In genomic region chr10:86857097-86857825, GRCh38 we compare ENCODE assay signal across 17 cellular contexts.
A peak's percentile ranks its signal among the peaks of the same experiment; 100 is the strongest.
DNase-seq lines count a peak whose midpoint lies in the region; ATAC-seq and TF ChIP-seq lines count a peak whose summit lies in the region.
"Had no signal": no experiment of that assay in that cellular context is flagged by ENCODE, and none has a peak within 500 bp of the region (broad histone marks: within the 10 kb centered on the region; RNA-seq: fewer than 3 reads in every experiment).

No MANE protein-coding gene starts in this region.

- H3K27me3 ChIP-seq in IMR-90 (ENCODE audit: control insufficient read depth, insufficient read depth, low read length), result no peaks in the 10 kb centered on the region
- H3K27me3 ChIP-seq in kidney epithelial cell (ENCODE audit: control insufficient read depth, insufficient read depth, low read length), result no peaks in the 10 kb centered on the region
- no peaks in the 10 kb centered on the region for H3K27me3 ChIP-seq in right cardiac atrium (ENCODE audit: control insufficient read depth, insufficient read depth)
- H3K27me3 ChIP-seq: BE2C, pancreas had no signal

- peak overlapping the region; percentile 74 for H2BK5ac ChIP-seq in IMR-90 (ENCODE audit: low read depth, low read length, poor library complexity, severe bottlenecking)

- H3K36me3 Mint-ChIP-seq in naive thymus-derived CD8-positive, alpha-beta T cell, result peaks cover 3 to 7% (median 5%) of the 10 kb centered on the region in 3 donors

- peak overlapping the region; percentile 83 for H3K14ac ChIP-seq in IMR-90 (replicated peaks; ENCODE audit: low read depth, low read length)

- no TSS peak for BruUV-seq in IMR-90 (replicated peaks; lab: Mats Ljungman, UMichigan)

- peak overlapping the region; percentile 47 for H2AFZ ChIP-seq in IMR-90 (replicated peaks; ENCODE audit: low read length, poor library complexity)

- H3K9me3 Mint-ChIP-seq in naive thymus-derived CD8-positive, alpha-beta T cell, result peaks cover 0 to 21% (median 6%) of the 10 kb centered on the region in 9 donors

- TF ChIP-seq CTCF in IMR-90 (conservative IDR thresholded peaks at IDR 0.05; ENCODE audit: low read depth, low read length), result no peak
- TF ChIP-seq CTCF in cardiac fibroblast (IDR thresholded peaks at IDR 0.05; ENCODE audit: low read depth, low read length), result no peak
- no peak for TF ChIP-seq CTCF in kidney epithelial cell (IDR thresholded peaks at IDR 0.05; ENCODE audit: insufficient read depth, low read length, poor library complexity, severe bottlenecking)

- H2BK15ac ChIP-seq in IMR-90 (ENCODE audit: low read depth, low read length), result no peak overlapping the region; the same call in 1 of the 3 replicates

- 0% methylated on average over 1 of the region's 4 CpGs; no CpG with 5 or more reads in 1 of the 2 experiments for WGBS in IMR-90 (ENCODE audit: extremely low coverage in 2 of 2, insufficient read length in 1 of 2), 2 experiments
- 54% methylated on average over 4 of the region's 4 CpGs for WGBS in right cardiac atrium

- H3K9ac ChIP-seq in IMR-90 (ENCODE audit: low read depth, low read length), result no peak overlapping the region

- H3K56ac ChIP-seq in IMR-90 (ENCODE audit: extremely low read depth, insufficient read depth, low read length), result peak overlapping the region; percentile 17; the same call in 1 of the 2 replicates

- CTCF ChIA-PET in IMR-90 (lab: Yijun Ruan, JAX), result interaction anchor here (0.6 kb wide), 1 partner anchor 170 kb away, joined by 5 read pairs; no protein-coding TSS in a partner anchor

- H3K79me1 ChIP-seq in IMR-90 (ENCODE audit: low read depth in 1 of 2, low read length in 2 of 2), result peaks cover 8 to 22% of the 10 kb centered on the region in 2 experiments

- peak overlapping the region; percentile 83 for H2AK9ac ChIP-seq in IMR-90 (replicated peaks; ENCODE audit: low read depth, low read length, poor library complexity)

- TF ChIP-seq POLR2A in IMR-90 (IDR thresholded peaks at IDR 0.05; ENCODE audit: low read depth, low read length), result no peak

- peaks cover 3% of the 10 kb centered on the region; the same call in 1 of the 2 replicates for H4K20me1 ChIP-seq in IMR-90 (ENCODE audit: insufficient read depth, low read length)

- peak overlapping the region; percentile 71 for H2AK5ac ChIP-seq in IMR-90 (ENCODE audit: low read depth, low read length)

- peaks cover 2% of the 10 kb centered on the region; the same call in 1 of the 2 replicates for H3K4me1 ChIP-seq in IMR-90 (ENCODE audit: control insufficient read depth, insufficient read depth, low read length)
- H3K4me1 ChIP-seq in right cardiac atrium (ENCODE audit: control insufficient read depth, insufficient read depth, low read length), result peaks cover 2% of the 10 kb centered on the region
- H3K4me1 ChIP-seq: BE2C had no signal

- H3K4me3 ChIP-seq in IMR-90 (ENCODE audit: insufficient read depth, low read depth, low read length), result no peak overlapping the region
- no peak overlapping the region for H3K4me3 ChIP-seq in cardiac fibroblast (replicated peaks in 1 of 2; ENCODE audit: low read depth in 2 of 2, low read length in 2 of 2)
- H3K4me3 ChIP-seq in kidney epithelial cell (ENCODE audit: low read depth, low read length), result no peak overlapping the region
- no peak overlapping the region for H3K4me3 ChIP-seq in right cardiac atrium (ENCODE audit: low read length)
- H3K4me3 ChIP-seq: lung, pancreas had no signal

- no peaks in the 10 kb centered on the region for H3K36me3 ChIP-seq in IMR-90 (ENCODE audit: control insufficient read depth, insufficient read depth, low read length)
- no peaks in the 10 kb centered on the region for H3K36me3 ChIP-seq in kidney epithelial cell (ENCODE audit: control insufficient read depth, insufficient read depth, low read length)
- H3K36me3 ChIP-seq: BE2C, pancreas had no signal

- H3K27me3 Mint-ChIP-seq in naive thymus-derived CD8-positive, alpha-beta T cell, result no peaks in the 10 kb centered on the region
- H3K27me3 Mint-ChIP-seq: activated CD8-positive, alpha-beta memory T cell treated with anti-CD3 and anti-CD28 coated beads, Interleukin-2, amount 10 ng/mL, durations not matched to agents 7 days and 5 days had no signal

- peak overlapping the region; percentile 33; the same call in 1 of the 2 replicates for H3K4me2 ChIP-seq in IMR-90 (ENCODE audit: low read depth, low read length)

- H4K8ac ChIP-seq in IMR-90 (ENCODE audit: low read depth in 2 of 2, low read length in 2 of 2), result peak overlapping the region in 1 of 2 experiments; percentile 54; a peak in 2 of 4 replicates

- intact Hi-C loops in IMR-90 (cut with micrococcal nuclease) (no loop called here), right cardiac atrium (cut with DNase I) (no loop called here)

- H3K27ac ChIP-seq in IMR-90 (ENCODE audit: insufficient read depth, low read length) (peak overlapping the region; percentile 21; the same call in 1 of the 2 replicates), right cardiac atrium (ENCODE audit: low read length) (no peak overlapping the region)
- H3K27ac ChIP-seq: pancreas had no signal

- in situ Hi-C loops in IMR-90 (cut with MboI; ENCODE audit: low sequenced_read_pairs), result no loop called here

- H3K4ac ChIP-seq in IMR-90 (ENCODE audit: low read depth, low read length), result peak overlapping the region; percentile 65

- H3K4me1 Mint-ChIP-seq in naive thymus-derived CD8-positive, alpha-beta T cell, result peaks cover 0 to 3% (median 0%) of the 10 kb centered on the region in 4 donors
- H3K4me1 Mint-ChIP-seq: activated CD8-positive, alpha-beta memory T cell treated with anti-CD3 and anti-CD28 coated beads, Interleukin-2, amount 10 ng/mL, durations not matched to agents 7 days and 5 days; activated naive CD8-positive, alpha-beta T cell treated with anti-CD3 and anti-CD28 coated beads, Interleukin-2, amount 10 ng/mL, durations not matched to agents 7 days and 5 days had no signal

- H3K4me3 Mint-ChIP-seq in naive thymus-derived CD8-positive, alpha-beta T cell, result no peak overlapping the region
- H3K4me3 Mint-ChIP-seq: activated CD8-positive, alpha-beta memory T cell treated with anti-CD3 and anti-CD28 coated beads, Interleukin-2, amount 10 ng/mL, durations not matched to agents 7 days and 5 days; activated naive CD8-positive, alpha-beta T cell treated with anti-CD3 and anti-CD28 coated beads, Interleukin-2, amount 10 ng/mL, durations not matched to agents 7 days and 5 days had no signal

- peak; percentile 85 for ATAC-seq in IMR-90 (ENCODE audit: low read depth)
- ATAC-seq in naive thymus-derived CD8-positive, alpha-beta T cell, result no peak
- no peak for ATAC-seq in right cardiac atrium
- no peak for ATAC-seq in GM19035 (IDR thresholded peaks at IDR 0.05; ENCODE audit: unreplicated experiment)
- ATAC-seq: activated CD8-positive, alpha-beta memory T cell treated with anti-CD3 and anti-CD28 coated beads, Interleukin-2, amount 10 ng/mL, durations not matched to agents 7 days and 5 days; pancreas had no signal

- DNase-seq in Daoy (ENCODE audit: low read depth), result peak; percentile 7
- peak; percentile 88 for DNase-seq in IMR-90
- peak; percentile 63 to 65 for DNase-seq in cardiac fibroblast (ENCODE audit: low read depth in 2 of 2)
- DNase-seq in kidney epithelial cell (ENCODE audit: low read depth), result peak; percentile 7
- DNase-seq in naive thymus-derived CD8-positive, alpha-beta T cell, result no peak
- DNase-seq in activated T-cell treated with anti-CD3 and anti-CD28 coated beads for 4 hours, result no peak
- DNase-seq in right cardiac atrium, result no peak
- DNase-seq: activated CD8-positive, alpha-beta memory T cell treated with anti-CD3 and anti-CD28 coated beads, Interleukin-2, amount 10 ng/mL, durations not matched to agents 7 days and 5 days; activated naive CD8-positive, alpha-beta T cell treated with anti-CD3 and anti-CD28 coated beads, Interleukin-2, amount 10 ng/mL, durations not matched to agents 7 days and 5 days; BE2C; effector CD4-positive, alpha-beta T cell; GDM1; glutamatergic neuron; pancreas; stimulated activated CD4-positive, alpha-beta T cell treated with anti-CD3 and anti-CD28 coated beads, Interleukin-1b, Interleukin-23, amount 100 ng/mL, for 48 hours had no signal

- H2BK120ac ChIP-seq in IMR-90 (ENCODE audit: low read depth, low read length), result peak overlapping the region; percentile 70

- peak overlapping the region; percentile 69; the same call in 1 of the 2 replicates for H2BK20ac ChIP-seq in IMR-90 (ENCODE audit: low read depth, low read length)

- H3K18ac ChIP-seq in IMR-90 (ENCODE audit: low read depth, low read length), result 0 out of 2 replicates have a peak overlapping the region, but pooled peaks have one; percentile 43

- H4K5ac ChIP-seq in IMR-90 (ENCODE audit: low read depth, low read length), result no peak overlapping the region; the same call in 1 of the 2 replicates

- no peak overlapping the region for H3K27ac Mint-ChIP-seq in naive thymus-derived CD8-positive, alpha-beta T cell
- H3K27ac Mint-ChIP-seq: activated CD8-positive, alpha-beta memory T cell treated with anti-CD3 and anti-CD28 coated beads, Interleukin-2, amount 10 ng/mL, durations not matched to agents 7 days and 5 days; activated naive CD8-positive, alpha-beta T cell treated with anti-CD3 and anti-CD28 coated beads, Interleukin-2, amount 10 ng/mL, durations not matched to agents 7 days and 5 days had no signal

- peaks cover 6% of the 10 kb centered on the region; the same call in 1 of the 2 replicates for H3K9me1 ChIP-seq in IMR-90 (ENCODE audit: insufficient read depth, low read length)

- dilution Hi-C loops in IMR-90 (cut with HindIII; ENCODE audit: low sequenced_read_pairs, unreplicated experiment), result no loop called here

- no peak for TF ChIP-seq RAD21 in IMR-90 (IDR thresholded peaks at IDR 0.05; ENCODE audit: low read length)

- no peaks in the 10 kb centered on the region for H3K9me3 ChIP-seq in IMR-90 (ENCODE audit: control insufficient read depth, insufficient read depth, low read length)
- H3K9me3 ChIP-seq in right cardiac atrium (ENCODE audit: control insufficient read depth, low read length), result no peaks in the 10 kb centered on the region
- H3K9me3 ChIP-seq: BE2C, pancreas had no signal

- peak overlapping the region; percentile 92 for H3K23ac ChIP-seq in IMR-90 (ENCODE audit: low read depth, low read length)

- POLR2A ChIA-PET in IMR-90 (lab: Charles Lee; ENCODE audit: unreplicated experiment), result interaction anchor here (0.6 kb wide), 1 partner anchor 62 kb away, joined by 4 read pairs; no protein-coding TSS in a partner anchor
- POLR2A ChIA-PET in naive thymus-derived CD8-positive, alpha-beta T cell (lab: Charles Lee), result no interaction called here

- H4K91ac ChIP-seq in IMR-90 (ENCODE audit: insufficient read depth, low read depth, low read length), result peak overlapping the region; percentile 50; the same call in 1 of the 2 replicates

TF ChIP-seq in IMR-90, 13 proteins besides CTCF, POLR2A, EP300 and RAD21 (continues in another document):
- peak; percentile 81 for TF ChIP-seq BHLHE40 (IDR thresholded peaks at IDR 0.05; ENCODE audit: low read depth, low read length)
- no peak for TF ChIP-seq MAZ (IDR thresholded peaks at IDR 0.05; ENCODE audit: borderline replicate concordance, low read depth, low read length)
- TF ChIP-seq MAFK (IDR thresholded peaks at IDR 0.05; ENCODE audit: low read depth, low read length), result no peak
- TF ChIP-seq RFX5 (IDR thresholded peaks at IDR 0.05; ENCODE audit: low read depth, low read length), result no peak
- TF ChIP-seq CEBPB (IDR thresholded peaks at IDR 0.05; ENCODE audit: low read depth, low read length), result peak; percentile 37; the same call in 1 of the 2 replicates
- TF ChIP-seq RCOR1 (IDR thresholded peaks at IDR 0.05; ENCODE audit: insufficient replicate concordance, low read length), result no peak

Comparison
In these comparisons a context has a peak if more than half of its experiments do, and no peak if none do; other contexts are left out.
1. DNase-seq: peak in Daoy (single experiment), IMR-90 (single experiment), cardiac fibroblast (2 of 2) and kidney epithelial cell (single experiment); none in naive thymus-derived CD8-positive, alpha-beta T cell (0 of 10), activated T-cell treated with anti-CD3 and anti-CD28 coated beads for 4 hours (single experiment) and right cardiac atrium (0 of 3).